In genomic region chr1:229023651-229024295, GRCh38 we compare ENCODE assay signal across 14 cellular contexts.
DNase-seq lines count a peak whose midpoint lies in the region; ATAC-seq, FAIRE-seq and TF ChIP-seq lines count a peak whose summit lies in the region.
"Had no signal": no experiment of that assay in that cellular context is flagged by ENCODE, and none has a peak within 500 bp of the region (broad histone marks: within the 10 kb centered on the region; RNA-seq: fewer than 3 reads in every experiment).

No MANE protein-coding gene starts in this region.

- H3K4me1 ChIP-seq in heart right ventricle (peaks cover 0 to 66% (median 0%) of the 10 kb centered on the region in 9 donors), pancreas (peaks cover 0 to 4% (median 0%) of the 10 kb centered on the region in 3 donors)
- H3K4me1 ChIP-seq: prostate gland had no signal

- TF ChIP-seq CTCF in heart right ventricle (IDR thresholded peaks at IDR 0.05) (no peak), pancreas (IDR thresholded peaks at IDR 0.05) (no peak)

- peaks cover 0 to 4% (median 0%) of the 10 kb centered on the region in 7 donors for H3K27me3 ChIP-seq in heart right ventricle
- no peaks in the 10 kb centered on the region for H3K27me3 ChIP-seq in pancreas

- WGBS in heart right ventricle, 2 donors = 69 to 74% methylated on average over 11 of the region's 11 CpGs
- 70 to 78% methylated on average over 11 of the region's 11 CpGs for WGBS in pancreas, 2 donors

- H3K4me3 ChIP-seq in heart right ventricle (no peak overlapping the region), pancreas (no peak overlapping the region)
- H3K4me3 ChIP-seq: BLaER1 treated with 17β-estradiol and CSF1 and Interleukin-3, amounts not matched to agents 10 nM and 100 nM; prostate gland had no signal

- intact Hi-C loops in heart right ventricle (cut with DNase I) (no loop called here), pancreas (cut with DNase I) (no loop called here)

- no peak for FAIRE-seq in pancreas (lab: Jason Lieb, UNC)

- peak; percentile 38 to 69 (median 50) for ATAC-seq in heart right ventricle
- ATAC-seq in pancreas = peak; percentile 46 to 63 (median 62)

- DNase-seq in Kasumi-1 (lab: John Stamatoyannopoulos, UW) = peak; percentile 84 to 86
- DNase-seq in SKM-1 treated with dmso at 0.1 percent for 144 hours (lab: John Stamatoyannopoulos, UW; ENCODE audit: unreplicated experiment) = peak; percentile 77
- no peak for DNase-seq in heart right ventricle
- no peak for DNase-seq in pancreas
- DNase-seq in GM19240 (ENCODE audit: insufficient read length, low spot score) = no peak
- no peak for DNase-seq in OCI-M2 (lab: John Stamatoyannopoulos, UW; ENCODE audit: unreplicated experiment)
- DNase-seq in dermis blood vessel endothelial cell = no peak
- DNase-seq: KG1, NCI-H187 treated with DMSO at 0.1 percent for 48 hours, NCI-H526, RPMI8226, T1000 had no signal

- H3K36me3 ChIP-seq in heart right ventricle (no peaks in the 10 kb centered on the region), pancreas (no peaks in the 10 kb centered on the region)
- H3K36me3 ChIP-seq: BLaER1 treated with 17β-estradiol and CSF1 and Interleukin-3, amounts not matched to agents 10 nM and 100 nM; prostate gland had no signal

- H3K9me3 ChIP-seq in heart right ventricle (peaks cover 0 to under 1% (median 0%) of the 10 kb centered on the region in 11 donors), pancreas (no peaks in the 10 kb centered on the region)
- H3K9me3 ChIP-seq: BLaER1 treated with 17β-estradiol and CSF1 and Interleukin-3, amounts not matched to agents 10 nM and 100 nM; prostate gland had no signal

- H3K27ac ChIP-seq in heart right ventricle (peak overlapping the region in 1 of 10 donors; percentile 89), pancreas (no peak overlapping the region)
- H3K27ac ChIP-seq: prostate gland had no signal

Comparison
In these comparisons a context has a peak if more than half of its experiments do, and no peak if none do; other contexts are left out.
1. DNase-seq: peak in Kasumi-1 (2 of 2) and SKM-1 treated with dmso at 0.1 percent for 144 hours (single experiment); none in heart right ventricle (0 of 2), pancreas (0 of 6), GM19240 (single experiment), OCI-M2 (single experiment) and dermis blood vessel endothelial cell (single experiment).